In genomic region chr6:17835784-17836183, GRCh38 we compare ENCODE assay signal across 25 cellular contexts.
"Had no signal": no experiment of that assay in that cellular context is flagged by ENCODE, and none has a peak within 500 bp of the region (broad histone marks: within the 10 kb centered on the region; RNA-seq: fewer than 3 reads in every experiment).

No MANE protein-coding gene starts in this region.

- DNase-seq: activated CD4-positive, alpha-beta memory T cell treated with anti-CD3 and anti-CD28 coated beads for 36 hours; activated CD4-positive, alpha-beta T cell treated with anti-CD3 and anti-CD28 coated beads, Interleukin-2, amount 10 ng/mL, durations not matched to agents 7 days and 5 days; activated CD4-positive, CD25-positive, alpha-beta regulatory T cell; activated CD8-positive, alpha-beta memory T cell treated with anti-CD3 and anti-CD28 coated beads for 24 hours; activated effector memory CD4-positive, alpha-beta T cell treated with anti-CD3 and anti-CD28 coated beads, Interleukin-2, amount 50 U/mL, for 16 hours; activated naive CD4-positive, alpha-beta T cell treated with Interleukin-2 at 50 U/mL for 16 hours; activated naive CD8-positive, alpha-beta T cell treated with anti-CD3 and anti-CD28 coated beads, Interleukin-2, amount 50 U/mL, for 24 hours; activated T-cell treated with anti-CD3 and anti-CD28 coated beads, Interleukin-2, amount 50 U/mL, for 4 hours; amniotic stem cell; body of pancreas; KG1; NCI-H1048; NCI-H1417; NCI-H1694; NCI-H2029; NCI-H2107; NCI-H2171 treated with DMSO at 0.1 percent for 48 hours; NCI-H345; NCI-H510A; NCI-H69; SIG-M5; T-helper 17 cell; T-helper 9 cell had no signal

- H3K4me3 ChIP-seq: ascending aorta, body of pancreas had no signal

- H3K4me1 ChIP-seq: ascending aorta, body of pancreas had no signal

- H3K27me3 ChIP-seq: ascending aorta, body of pancreas had no signal

- H3K27ac ChIP-seq: ascending aorta, body of pancreas had no signal

- H3K9me3 ChIP-seq: ascending aorta, body of pancreas had no signal

- ATAC-seq: activated naive CD4-positive, alpha-beta T cell treated with anti-CD3 and anti-CD28 coated beads, Interleukin-2, amount 50 U/mL, for 72 hours; activated naive CD8-positive, alpha-beta T cell treated with anti-CD3 and anti-CD28 coated beads, Interleukin-2, amount 50 U/mL, for 24 hours; activated T-cell treated with anti-CD3 and anti-CD28 coated beads, Interleukin-2, amount 50 U/mL, for 4 hours; body of pancreas; T-helper 17 cell had no signal
